Comparison of ENCODE assay signal across 28 cellular contexts in the genomic region with DNA sequence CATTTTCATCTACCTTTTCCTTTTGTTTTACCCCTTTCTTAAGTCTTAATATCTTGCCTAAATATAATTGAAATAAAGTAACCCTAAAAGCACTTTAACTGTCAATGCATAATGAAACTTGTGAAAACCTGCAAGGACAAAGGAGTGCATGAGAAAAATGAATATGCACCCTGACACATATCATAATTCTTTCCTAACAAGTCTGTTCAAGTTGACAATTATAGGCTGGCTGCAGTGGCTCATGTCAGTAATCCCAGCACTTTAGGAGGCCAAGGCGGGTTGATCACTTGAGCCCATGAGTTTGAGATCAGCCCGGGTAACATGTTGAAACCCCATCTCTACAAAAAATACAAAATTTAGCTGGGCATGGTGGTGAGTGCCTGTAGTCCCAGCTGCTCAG.
"Had no signal": no experiment of that assay in that cellular context is flagged by ENCODE, and none has a peak within 500 bp of the region (broad histone marks: within the 10 kb centered on the region; RNA-seq: fewer than 3 reads in every experiment).

No MANE protein-coding gene starts in this region.

- ATAC-seq: activated CD4-positive, alpha-beta T cell treated with anti-CD3 and anti-CD28 coated beads for 36 hours; activated T-helper 17 cell treated with anti-CD3 and anti-CD28 coated beads, Interleukin-2, amount 50 U/mL, for 72 hours; left lung; natural killer cell treated with Interleukin-12 subunit alpha and Interleukin-12 subunit beta and Interleukin-15 and Interleukin-18, amount 100 ng/mL, for 72 hours; pancreas; right lobe of liver; stimulated activated memory B cell treated with anti-CD40 and anti-IgM and Interleukin-4, amounts not matched to agents 10 μg/mL and 1 μg/mL and 100 μg/mL, for 72 hours; WTC11 had no signal

- H3K4me3 Mint-ChIP-seq: activated CD4-positive, alpha-beta T cell treated with anti-CD3 and anti-CD28 coated beads for 36 hours; activated T-cell treated with anti-CD3 and anti-CD28 coated beads, Interleukin-2, amount 50 U/mL, for 24 hours; activated T-helper 17 cell treated with anti-CD3 and anti-CD28 coated beads, Interleukin-2, amount 50 U/mL, for 72 hours; natural killer cell treated with Interleukin-12 subunit alpha and Interleukin-12 subunit beta and Interleukin-15 and Interleukin-18, amount 100 ng/mL, for 72 hours; stimulated activated memory B cell treated with anti-CD40 and anti-IgM and Interleukin-4, amounts not matched to agents 10 μg/mL and 1 μg/mL and 100 μg/mL, for 72 hours; T-helper 1 cell treated with Interleukin-12 subunit alpha and Interleukin-12 subunit beta and Interleukin-4 antibody, amounts not matched to agents 30 μg/mL and 1 μg/mL, for 36 hours; WTC11 had no signal

- H3K36me3 ChIP-seq: adrenal gland, left lung, neutrophil, pancreas, right lobe of liver, suprapubic skin, tibial nerve had no signal

- H3K27ac Mint-ChIP-seq: activated CD4-positive, alpha-beta T cell treated with anti-CD3 and anti-CD28 coated beads for 36 hours; activated naive CD4-positive, alpha-beta T cell treated with anti-CD3 and anti-CD28 coated beads, Interleukin-2, amount 50 U/mL, for 72 hours; activated T-cell treated with anti-CD3 and anti-CD28 coated beads, Interleukin-2, amount 50 U/mL, for 24 hours; activated T-helper 17 cell treated with anti-CD3 and anti-CD28 coated beads, Interleukin-2, amount 50 U/mL, for 72 hours; natural killer cell treated with Interleukin-12 subunit alpha and Interleukin-12 subunit beta and Interleukin-15 and Interleukin-18, amount 100 ng/mL, for 72 hours; stimulated activated memory B cell treated with anti-CD40 and anti-IgM and Interleukin-4, amounts not matched to agents 10 μg/mL and 1 μg/mL and 100 μg/mL, for 72 hours; T-helper 1 cell treated with Interleukin-12 subunit alpha and Interleukin-12 subunit beta and Interleukin-4 antibody, amounts not matched to agents 30 μg/mL and 1 μg/mL, for 36 hours; WTC11 had no signal

- H3K27ac ChIP-seq: adrenal gland, coronary artery, left lung, neutrophil, pancreas, right lobe of liver, stomach, tibial nerve had no signal

- H3K9me3 Mint-ChIP-seq: activated T-cell treated with anti-CD3 and anti-CD28 coated beads, Interleukin-2, amount 50 U/mL, for 24 hours; activated T-helper 17 cell treated with anti-CD3 and anti-CD28 coated beads, Interleukin-2, amount 50 U/mL, for 72 hours; natural killer cell treated with Interleukin-12 subunit alpha and Interleukin-12 subunit beta and Interleukin-15 and Interleukin-18, amount 100 ng/mL, for 72 hours; T-helper 1 cell treated with Interleukin-12 subunit alpha and Interleukin-12 subunit beta and Interleukin-4 antibody, amounts not matched to agents 30 μg/mL and 1 μg/mL, for 36 hours had no signal

- H3K4me1 Mint-ChIP-seq: activated CD4-positive, alpha-beta T cell treated with anti-CD3 and anti-CD28 coated beads for 36 hours; activated T-helper 17 cell treated with anti-CD3 and anti-CD28 coated beads, Interleukin-2, amount 50 U/mL, for 72 hours had no signal

- DNase-seq: activated CD4-positive, alpha-beta T cell treated with anti-CD3 and anti-CD28 coated beads for 36 hours; activated CD4-positive, alpha-beta T cell treated with anti-CD3 and anti-CD28 coated beads, Interleukin-2, amount 50 U/mL, for 4 hours; activated CD8-positive, alpha-beta memory T cell treated with anti-CD3 and anti-CD28 coated beads for 24 hours; activated CD8-positive, alpha-beta memory T cell treated with anti-CD3 and anti-CD28 coated beads, Interleukin-2, amount 50 U/mL, for 4 hours; activated T-cell treated with anti-CD3 and anti-CD28 coated beads, Interleukin-2, amount 50 U/mL, for 24 hours; adrenal gland; cerebellar nuclear complex; foreskin fibroblast; kidney; left lung; pancreas; right lobe of liver; stimulated activated CD4-positive, alpha-beta T cell treated with anti-CD3 and anti-CD28 coated beads, Interleukin-2, amount 100 ng/mL, for 24 hours; stomach; T1000 had no signal

- H3K4me1 ChIP-seq: left lung, pancreas, right lobe of liver, stomach, tibial nerve had no signal

- H3K9me3 ChIP-seq: adrenal gland, left lung, neutrophil, pancreas, right lobe of liver, stomach, suprapubic skin, tibial nerve had no signal

- H3K27me3 ChIP-seq: adrenal gland, left lung, neutrophil, pancreas, right lobe of liver, stomach, suprapubic skin, tibial nerve had no signal

- H3K27me3 Mint-ChIP-seq: activated CD4-positive, alpha-beta T cell treated with anti-CD3 and anti-CD28 coated beads for 36 hours; activated T-cell treated with anti-CD3 and anti-CD28 coated beads, Interleukin-2, amount 50 U/mL, for 24 hours; activated T-helper 17 cell treated with anti-CD3 and anti-CD28 coated beads, Interleukin-2, amount 50 U/mL, for 72 hours had no signal

- H3K4me3 ChIP-seq: adrenal gland, coronary artery, left lung, lung, pancreas, right lobe of liver, skin epidermis, stomach, suprapubic skin, tibial nerve had no signal

- H3K36me3 Mint-ChIP-seq: natural killer cell treated with Interleukin-12 subunit alpha and Interleukin-12 subunit beta and Interleukin-15 and Interleukin-18, amount 100 ng/mL, for 72 hours had no signal

- FAIRE-seq: astrocyte, kidney, pancreas had no signal
